Comparison of ENCODE assay signal across 1 cellular context in genomic region chr9:88998506-88998905, GRCh38.
TF ChIP-seq lines count a peak whose summit lies in the region.

No MANE protein-coding gene starts in this region.

TF ChIP-seq in IMR-90, 13 proteins besides CTCF, POLR2A, EP300 and RAD21 (continued from another document):
- TF ChIP-seq, protein P1, sequence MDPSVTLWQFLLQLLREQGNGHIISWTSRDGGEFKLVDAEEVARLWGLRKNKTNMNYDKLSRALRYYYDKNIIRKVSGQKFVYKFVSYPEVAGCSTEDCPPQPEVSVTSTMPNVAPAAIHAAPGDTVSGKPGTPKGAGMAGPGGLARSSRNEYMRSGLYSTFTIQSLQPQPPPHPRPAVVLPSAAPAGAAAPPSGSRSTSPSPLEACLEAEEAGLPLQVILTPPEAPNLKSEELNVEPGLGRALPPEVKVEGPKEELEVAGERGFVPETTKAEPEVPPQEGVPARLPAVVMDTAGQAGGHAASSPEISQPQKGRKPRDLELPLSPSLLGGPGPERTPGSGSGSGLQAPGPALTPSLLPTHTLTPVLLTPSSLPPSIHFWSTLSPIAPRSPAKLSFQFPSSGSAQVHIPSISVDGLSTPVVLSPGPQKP (IDR thresholded peaks at IDR 0.05; ENCODE audit: borderline replicate concordance, low read depth, low read length), result no peak
- TF ChIP-seq SMC3 (IDR thresholded peaks at IDR 0.05; ENCODE audit: low read depth, low read length) (no peak), MAFK (IDR thresholded peaks at IDR 0.05; ENCODE audit: low read depth, low read length) (no peak)
